In the genomic region with DNA sequence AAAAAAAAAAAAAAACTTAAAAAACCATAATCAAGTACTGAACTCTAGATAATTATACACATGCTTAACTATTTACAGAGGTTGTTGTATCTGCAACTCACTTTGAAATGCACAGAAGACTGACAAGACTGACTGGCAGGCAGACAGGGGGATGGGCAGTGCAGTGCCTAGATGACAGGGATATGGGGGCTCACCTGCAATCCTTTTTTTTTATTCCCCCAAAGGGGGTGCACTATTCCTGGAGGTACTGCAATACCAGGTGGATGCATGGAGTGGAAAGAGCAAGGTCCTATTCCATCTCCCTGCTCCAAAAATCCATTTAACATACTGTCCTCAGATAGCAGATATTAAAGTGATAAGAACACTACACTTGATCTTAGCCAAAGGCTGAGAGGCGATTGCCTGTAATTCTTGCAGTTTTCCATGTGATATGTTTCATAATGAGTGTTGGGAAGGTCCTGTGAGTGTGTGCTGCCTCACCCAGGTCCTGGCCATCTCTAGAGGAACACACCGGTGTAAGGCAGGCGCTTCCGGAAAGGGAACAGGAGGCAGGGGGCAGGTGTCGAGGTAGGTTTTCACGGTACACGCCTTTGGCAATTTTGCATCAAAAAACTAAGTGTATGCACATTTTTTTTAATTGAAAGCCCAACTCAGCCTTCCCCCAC, we compare ENCODE assay signal across 8 cellular contexts. TPM values are rescaled to one million over a fixed set of nuclear protein-coding genes. Genes with fewer than 3 reads are reported as not detected.
DNase-seq lines count a peak whose midpoint lies in the region; ATAC-seq and TF ChIP-seq lines count a peak whose summit lies in the region.

No MANE protein-coding gene starts in this region.

- H3K4me3 Mint-ChIP-seq in activated naive CD4-positive, alpha-beta T cell treated with anti-CD3 and anti-CD28 coated beads, Interleukin-2, amount 50 U/mL, for 24 hours: peak overlapping the region; percentile 76
- H3K4me3 Mint-ChIP-seq in brain: peak overlapping the region; percentile 58 to 80 (median 78)

- peaks cover 0 to 49% of the 10 kb centered on the region in 2 donors for H3K36me3 ChIP-seq in left lung
- H3K36me3 ChIP-seq in transverse colon: peaks cover 0 to 18% (median 7%) of the 10 kb centered on the region in 4 donors

- H3K4me3 ChIP-seq in left lung (peak overlapping the region in 1 of 2 donors; percentile 52), transverse colon (peak overlapping the region in 2 of 4 donors; percentile 41 to 54)

- H3K36me3 Mint-ChIP-seq in activated naive CD4-positive, alpha-beta T cell treated with anti-CD3 and anti-CD28 coated beads, Interleukin-2, amount 50 U/mL, for 24 hours: peaks cover 8% of the 10 kb centered on the region
- H3K36me3 Mint-ChIP-seq in brain: peaks cover 18% of the 10 kb centered on the region

- no peak overlapping the region for H3K27ac Mint-ChIP-seq in activated naive CD4-positive, alpha-beta T cell treated with anti-CD3 and anti-CD28 coated beads, Interleukin-2, amount 50 U/mL, for 24 hours
- H3K27ac Mint-ChIP-seq in brain: peak overlapping the region in 4 of 5 experiments; percentile 25 to 74 (median 52)

- TF ChIP-seq EP300 in transverse colon (IDR thresholded peaks at IDR 0.05; ENCODE audit: low read depth): no peak

- peak overlapping the region; percentile 46 to 58 for H3K27ac ChIP-seq in left lung
- peak overlapping the region; percentile 50 to 76 (median 68) for H3K27ac ChIP-seq in transverse colon

- in situ Hi-C loops in transverse colon (cut with MboI; ENCODE audit: low pct_ligation_motif_present in 1 of 4, low pct_unique_long_range_greater_than_20kb in 1 of 4, low sequenced_read_pairs in 3 of 4): loop anchor here in 3 of 4 donors (25.0 kb wide), 3 partner anchors 412 to 537 kb away; partner anchors contain the start of gene GATA2 (in 1 of the 3)

- DNase-seq in activated naive CD4-positive, alpha-beta T cell treated with Interleukin-2 at 50 U/mL for 16 hours: no peak
- DNase-seq in left lung (peak in 1 of 2 donors; percentile 53), transverse colon (no peak), HUDEP-2 (lab: John Stamatoyannopoulos, UW; ENCODE audit: unreplicated experiment in 76 of 76) (no peak), NCI-H2227 treated with DMSO at 0.1 percent for 48 hours (lab: John Stamatoyannopoulos, UW) (no peak)

- intact Hi-C loops in left lung (cut with DNase I) (no loop called here), transverse colon (cut with DNase I; ENCODE audit: low total_unique reads) (no loop called here)

- H3K9me3 Mint-ChIP-seq in activated naive CD4-positive, alpha-beta T cell treated with anti-CD3 and anti-CD28 coated beads, Interleukin-2, amount 50 U/mL, for 24 hours: no peaks in the 10 kb centered on the region
- no peaks in the 10 kb centered on the region for H3K9me3 Mint-ChIP-seq in brain

- peaks cover 8% of the 10 kb centered on the region for H3K4me1 Mint-ChIP-seq in activated naive CD4-positive, alpha-beta T cell treated with anti-CD3 and anti-CD28 coated beads, Interleukin-2, amount 50 U/mL, for 24 hours
- peaks cover 23% of the 10 kb centered on the region for H3K4me1 Mint-ChIP-seq in brain

- peaks cover 0 to 9% of the 10 kb centered on the region in 2 donors for H3K27me3 ChIP-seq in left lung
- H3K27me3 ChIP-seq in transverse colon: peaks cover 4% of the 10 kb centered on the region

- ATAC-seq in left lung (peak; percentile 40), HG02610 (IDR thresholded peaks at IDR 0.05; ENCODE audit: unreplicated experiment) (no peak)

- TF ChIP-seq CTCF in brain (conservative IDR thresholded peaks at IDR 0.05): no peak
- no peak for TF ChIP-seq CTCF in left lung (IDR thresholded peaks at IDR 0.05)
- no peak for TF ChIP-seq CTCF in transverse colon (IDR thresholded peaks at IDR 0.05)

- H3K9me3 ChIP-seq in left lung: no peaks in the 10 kb centered on the region
- no peaks in the 10 kb centered on the region for H3K9me3 ChIP-seq in transverse colon

- H3K4me1 ChIP-seq in left lung: peaks cover 3 to 59% of the 10 kb centered on the region in 2 donors
- H3K4me1 ChIP-seq in transverse colon: peaks cover 8 to 24% (median 22%) of the 10 kb centered on the region in 4 donors

- TF ChIP-seq POLR2A in transverse colon (IDR thresholded peaks at IDR 0.05): no peak

- no peaks in the 10 kb centered on the region for H3K27me3 Mint-ChIP-seq in activated naive CD4-positive, alpha-beta T cell treated with anti-CD3 and anti-CD28 coated beads, Interleukin-2, amount 50 U/mL, for 24 hours
- H3K27me3 Mint-ChIP-seq in brain: no peaks in the 10 kb centered on the region

- 18% methylated on average over 7 of the region's 7 CpGs; no CpG with 5 or more reads in 1 of the 2 donors for WGBS in transverse colon (ENCODE audit: low coverage in 1 of 2), 2 donors

RNA-seq across cellular contexts. Expression of gene SEC61A1, which starts 22.7 kb away (rescaled TPM):
- 169 TPM for polyA plus RNA-seq in brain (ENCODE audit: insufficient read depth, low read depth, low replicate concordance)
- 100 to 1,000 TPM; 283 to 361 TPM for total RNA-seq in left lung
- total RNA-seq in transverse colon: 100 to 1,000 TPM in 3 of 4 donors, 10 to 100 TPM in 1; 86.6 to 116 (median 115) TPM

RNA-seq across cellular contexts. Expression of gene RUVBL1, which starts 48.6 kb away (rescaled TPM):
- polyA plus RNA-seq in brain (ENCODE audit: insufficient read depth, low read depth, low replicate concordance): 111 TPM
- total RNA-seq in left lung (10 to 100 TPM; 22.3 to 33.1 TPM), transverse colon (10 to 100 TPM in 2 of 4 donors, 1 to 10 TPM in 1, not detected in 1; 1.4 to 16.4 (median 10.1) TPM)
